In genomic region chr19:29241324-29241723, GRCh38 we compare ENCODE assay signal across 26 cellular contexts.
"Had no signal": no experiment of that assay in that cellular context is flagged by ENCODE, and none has a peak within 500 bp of the region (broad histone marks: within the 10 kb centered on the region; RNA-seq: fewer than 3 reads in every experiment).

No MANE protein-coding gene starts in this region.

- H3K27me3 ChIP-seq: colonic mucosa, gastrocnemius medialis had no signal

- H3K27ac ChIP-seq: colonic mucosa, epithelial cell of prostate, esophagus squamous epithelium, gastrocnemius medialis, heart right ventricle, left lung, lower lobe of right lung had no signal

- H3K36me3 Mint-ChIP-seq: mesothelial cell of epicardium had no signal

- H3K4me3 ChIP-seq: colonic mucosa, esophagus squamous epithelium, gastrocnemius medialis, heart right ventricle, left lung, lower lobe of right lung, mucosa of descending colon had no signal

- DNase-seq: colonic mucosa; cortex of kidney; effector CD8-positive, alpha-beta T cell; effector memory CD8-positive, alpha-beta T cell; endodermal cell; erythroblast; esophagus squamous epithelium; foreskin fibroblast; foreskin melanocyte; gastrocnemius medialis; glutamatergic neuron; heart right ventricle; hippocampal formation; left cardiac atrium; left lung; left ventricle myocardium superior; lower lobe of right lung; mesenchymal stem cell; mucosa of descending colon had no signal

- H3K4me1 ChIP-seq: colonic mucosa, esophagus squamous epithelium, gastrocnemius medialis, heart right ventricle, left lung, lower lobe of right lung had no signal

- FAIRE-seq: endometrium, islet of Langerhans, keratinocyte had no signal

- H3K36me3 ChIP-seq: colonic mucosa, esophagus squamous epithelium, gastrocnemius medialis, heart right ventricle, left lung, lower lobe of right lung had no signal

- H3K9me3 Mint-ChIP-seq: effector memory CD8-positive, alpha-beta T cell; endodermal cell; mesothelial cell of epicardium had no signal

- H3K4me1 Mint-ChIP-seq: endodermal cell, mesothelial cell of epicardium had no signal

- ATAC-seq: effector memory CD8-positive, alpha-beta T cell; esophagus mucosa; gastrocnemius medialis; heart right ventricle; left cardiac atrium; left lung; left ventricle myocardium superior; lower lobe of right lung; mucosa of descending colon had no signal

- H3K27ac Mint-ChIP-seq: dendritic cell treated with granulocyte-macrophage colony-stimulating factor and Interleukin-4, amounts not matched to agents 40 ng/mL and 50 ng/mL, for 4 days; effector memory CD8-positive, alpha-beta T cell; endodermal cell; mesothelial cell of epicardium had no signal

- H3K4me3 Mint-ChIP-seq: dendritic cell treated with granulocyte-macrophage colony-stimulating factor and Interleukin-4, amounts not matched to agents 40 ng/mL and 50 ng/mL, for 4 days; effector memory CD8-positive, alpha-beta T cell; endodermal cell; mesothelial cell of epicardium had no signal

- H3K9me3 ChIP-seq: colonic mucosa, gastrocnemius medialis, lower lobe of right lung had no signal
